Comparison of ENCODE assay signal across 7 cellular contexts in genomic region chr1:234602334-234603220, GRCh38. TPM values are rescaled to one million over a fixed set of nuclear protein-coding genes. Genes with fewer than 3 reads are reported as not detected.
DNase-seq lines count a peak whose midpoint lies in the region; ATAC-seq and TF ChIP-seq lines count a peak whose summit lies in the region.

No MANE protein-coding gene starts in this region.

- H3K9me3 ChIP-seq in SK-N-SH = no peaks in the 10 kb centered on the region

- H3F3A ChIP-seq in SK-N-SH (replicated peaks; ENCODE audit: insufficient read depth) = peaks cover 69% of the 10 kb centered on the region

- DNase-seq in GM04504 (ENCODE audit: low read depth) (peak; percentile 91), NAMALWA (ENCODE audit: low spot score) (peak; percentile 71), SK-N-SH (no peak), midbrain (lab: John Stamatoyannopoulos, UW) (peak; percentile 39), type B pancreatic cell (ENCODE audit: extremely low spot score, unreplicated experiment) (no peak)

- H3K4me2 ChIP-seq in SK-N-SH = peak overlapping the region; percentile 90

- H3K27me3 ChIP-seq in SK-N-SH (ENCODE audit: insufficient read depth) = no peaks in the 10 kb centered on the region

- peaks cover 41% of the 10 kb centered on the region for H3K4me1 Mint-ChIP-seq in dendritic cell treated with granulocyte-macrophage colony-stimulating factor and Interleukin-4, amounts not matched to agents 40 ng/mL and 50 ng/mL, for 4 days (ENCODE audit: low read depth)
- H3K4me1 Mint-ChIP-seq in type B pancreatic cell (ENCODE audit: unreplicated experiment) = peaks cover 41% of the 10 kb centered on the region

- intact Hi-C loops in dendritic cell treated with granulocyte-macrophage colony-stimulating factor and Interleukin-4, amounts not matched to agents 40 ng/mL and 50 ng/mL, for 4 days (cut with micrococcal nuclease) = no loop called here

- H2AFZ ChIP-seq in SK-N-SH (ENCODE audit: low read depth) = no peak overlapping the region

- 9% methylated on average over 7 of the region's 7 CpGs for WGBS in SK-N-SH (ENCODE audit: low lambda C conversion rate)

- peak overlapping the region; percentile 57 for H3K4me3 Mint-ChIP-seq in dendritic cell treated with granulocyte-macrophage colony-stimulating factor and Interleukin-4, amounts not matched to agents 40 ng/mL and 50 ng/mL, for 4 days
- H3K4me3 Mint-ChIP-seq in type B pancreatic cell = peak overlapping the region; percentile 83

- TF ChIP-seq CTCF in SK-N-SH (IDR thresholded peaks at IDR 0.05) (no peak), type B pancreatic cell (conservative IDR thresholded peaks at IDR 0.05) (no peak)

- peak overlapping the region; percentile 71 to 83 for H3K4me3 ChIP-seq in SK-N-SH (ENCODE audit: low read depth in 2 of 2, low read length in 1 of 2)

- H3K4me1 ChIP-seq in SK-N-SH (ENCODE audit: control insufficient read depth in 1 of 2, insufficient read depth in 2 of 2, low read depth in 1 of 2, low read length in 1 of 2) = peaks cover 39 to 66% of the 10 kb centered on the region in 2 experiments

- ATAC-seq in GM19395 (IDR thresholded peaks at IDR 0.05; ENCODE audit: unreplicated experiment) = no peak

- peaks cover 82% of the 10 kb centered on the region for H3K79me2 ChIP-seq in SK-N-SH (ENCODE audit: insufficient read depth)

- H3K9ac ChIP-seq in SK-N-SH = peak overlapping the region; percentile 94

- peaks cover 47 to 57% of the 10 kb centered on the region in 2 experiments for H3K36me3 ChIP-seq in SK-N-SH (replicated peaks in 1 of 2; ENCODE audit: control insufficient read depth in 1 of 2, insufficient read depth in 2 of 2, low read length in 1 of 2)

- H3K36me3 Mint-ChIP-seq in dendritic cell treated with granulocyte-macrophage colony-stimulating factor and Interleukin-4, amounts not matched to agents 40 ng/mL and 50 ng/mL, for 4 days (ENCODE audit: low read depth) = peaks cover 56% of the 10 kb centered on the region
- peaks cover 40% of the 10 kb centered on the region for H3K36me3 Mint-ChIP-seq in type B pancreatic cell

- no peak for TF ChIP-seq RAD21 in SK-N-SH (IDR thresholded peaks at IDR 0.05; ENCODE audit: low read length)

- peak in 1 of 2 experiments; percentile 85; a peak in 3 of 4 replicates for TF ChIP-seq EP300 in SK-N-SH (IDR thresholded peaks at IDR 0.05; ENCODE audit: borderline replicate concordance in 1 of 2, low read depth in 1 of 2, low read length in 1 of 2)

- H3K9me2 ChIP-seq in SK-N-SH = no peaks in the 10 kb centered on the region

- peak overlapping the region; percentile 98 to 100 for H3K27ac ChIP-seq in SK-N-SH (ENCODE audit: low read depth in 2 of 2, low read length in 1 of 2)

- H3K9me3 Mint-ChIP-seq in dendritic cell treated with granulocyte-macrophage colony-stimulating factor and Interleukin-4, amounts not matched to agents 40 ng/mL and 50 ng/mL, for 4 days = no peaks in the 10 kb centered on the region
- H3K9me3 Mint-ChIP-seq in type B pancreatic cell = no peaks in the 10 kb centered on the region

- H3K27me3 Mint-ChIP-seq in dendritic cell treated with granulocyte-macrophage colony-stimulating factor and Interleukin-4, amounts not matched to agents 40 ng/mL and 50 ng/mL, for 4 days = no peaks in the 10 kb centered on the region
- no peaks in the 10 kb centered on the region for H3K27me3 Mint-ChIP-seq in type B pancreatic cell

- POLR2A ChIA-PET in SK-N-SH (lab: Yijun Ruan, JAX) = interaction anchor here (1.0 to 3.7 kb wide), 7 partner anchors 10 to 481 kb away, joined by 3 to 51 read pairs (median 16); no protein-coding TSS in a partner anchor

- CTCF ChIA-PET in SK-N-SH (lab: Yijun Ruan, JAX) = interaction anchor here (0.7 to 8.3 kb wide), 13 partner anchors 7 to 481 kb away, joined by 3 to 73 read pairs (median 7); partner anchors contain the start of gene IRF2BP2

- peaks cover 21% of the 10 kb centered on the region for H4K20me1 ChIP-seq in SK-N-SH (ENCODE audit: insufficient read depth)

- H3K27ac Mint-ChIP-seq in dendritic cell treated with granulocyte-macrophage colony-stimulating factor and Interleukin-4, amounts not matched to agents 40 ng/mL and 50 ng/mL, for 4 days = peak overlapping the region; percentile 98
- H3K27ac Mint-ChIP-seq in type B pancreatic cell = peak overlapping the region; percentile 94

TF ChIP-seq in SK-N-SH, 30 proteins besides CTCF, POLR2A, EP300 and RAD21:
- no peak for TF ChIP-seq IRF3 (IDR thresholded peaks at IDR 0.05; ENCODE audit: low read depth, low read length)
- TF ChIP-seq TEAD4 (IDR thresholded peaks at IDR 0.05; ENCODE audit: borderline replicate concordance, insufficient read depth) = no peak
- no peak for TF ChIP-seq FOXJ3 (CRISPR knock-in tag; IDR thresholded peaks at IDR 0.05)
- peak; percentile 62 for TF ChIP-seq JUND (IDR thresholded peaks at IDR 0.05)
- TF ChIP-seq PBX3 (IDR thresholded peaks at IDR 0.05) = 0 out of 2 replicates have a peak, but pooled peaks have one; percentile 25
- peak; percentile 47; the same call in 1 of the 2 replicates for TF ChIP-seq MAX (IDR thresholded peaks at IDR 0.05; ENCODE audit: low read depth)
- no peak; the same call in 1 of the 2 replicates for TF ChIP-seq GATA2 (CRISPR knock-in tag; IDR thresholded peaks at IDR 0.05)
- peak; percentile 54 for TF ChIP-seq MXI1 (IDR thresholded peaks at IDR 0.05; ENCODE audit: low read depth, low read length)
- TF ChIP-seq POLR2AphosphoS5 (IDR thresholded peaks at IDR 0.05; ENCODE audit: low read depth, low read length) = peak; percentile 69; the same call in 1 of the 2 replicates
- TF ChIP-seq TCF12 (IDR thresholded peaks at IDR 0.05) = peak; percentile 41
- peak; percentile 84 for TF ChIP-seq ELF1 (IDR thresholded peaks at IDR 0.05)
- no peak for TF ChIP-seq FOXM1 (IDR thresholded peaks at IDR 0.05; ENCODE audit: low read depth)
- TF ChIP-seq FOSL2 (IDR thresholded peaks at IDR 0.05; ENCODE audit: borderline replicate concordance, low read depth) = peak; percentile 81
- 0 out of 2 replicates have a peak, but pooled peaks have one; percentile 37 for TF ChIP-seq SIN3A (IDR thresholded peaks at IDR 0.05; ENCODE audit: borderline replicate concordance, low read depth, low read length)

RNA-seq across cellular contexts. Expression of gene IRF2BP2, which starts 7.4 kb away (rescaled TPM):
- polyA plus RNA-seq in SK-N-SH (2012; rRNA removed) = 40.3 and 73.9 TPM in 2 replicates
- 28.1 and 46.6 TPM in 2 replicates for polyA plus RNA-seq in SK-N-SH (2012; cell fraction: cytosol; rRNA removed)
- polyA plus RNA-seq in SK-N-SH (2012; cell fraction: nucleus; rRNA removed) = 73.9 and 167 TPM in 2 replicates
- total RNA-seq in type B pancreatic cell (ENCODE audit: low replicate concordance) = 181 and 202 TPM in 2 replicates

Comparison
In these comparisons a context has a peak if more than half of its experiments do, and no peak if none do; other contexts are left out.
1. DNase-seq: peak in GM04504 (single experiment), NAMALWA (single experiment) and midbrain (single experiment); none in SK-N-SH (single experiment) and type B pancreatic cell (single experiment).